35 cellular contexts compared by ENCODE assay signal in the genomic region with DNA sequence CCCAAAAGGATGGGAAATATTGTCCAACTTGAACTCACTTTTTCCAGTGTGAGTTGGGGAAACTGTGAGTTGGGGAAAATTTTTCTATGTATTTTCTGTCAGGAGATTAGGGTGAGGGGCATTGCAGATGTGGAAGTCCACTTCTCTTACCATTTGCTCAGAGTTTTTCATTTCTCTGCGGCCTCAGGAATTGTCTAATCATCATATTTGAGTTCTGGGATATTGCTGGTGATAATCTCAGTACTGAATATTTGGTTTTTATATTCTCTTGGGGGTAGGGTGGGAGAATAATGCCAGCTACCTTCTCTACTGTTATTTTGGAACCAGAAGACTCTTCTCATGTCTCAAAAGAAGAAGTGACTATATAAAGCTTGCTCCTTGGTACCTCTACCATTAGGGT.
"Had no signal": no experiment of that assay in that cellular context is flagged by ENCODE, and none has a peak within 500 bp of the region (broad histone marks: within the 10 kb centered on the region; RNA-seq: fewer than 3 reads in every experiment).

No MANE protein-coding gene starts in this region.

- DNase-seq: Kasumi-1, MG63, MM.1S, MV-4-11, NCI-H1048, NCI-H1092, NCI-H1092 treated with DMSO at 0.1 percent for 48 hours, NCI-H1105, NCI-H1105 treated with DMSO at 0.1 percent for 48 hours, NCI-H1417, NCI-H1417 treated with DMSO at 0.1 percent for 48 hours, NCI-H1436, NCI-H1436 treated with DMSO at 0.1 percent for 48 hours, NCI-H146, NCI-H1694, NCI-H1694 treated with DMSO at 0.1 percent for 48 hours, NCI-H187, NCI-H187 treated with DMSO at 0.1 percent for 48 hours, NCI-H1930, NCI-H2029, NCI-H2029 treated with DMSO at 0.1 percent for 48 hours, NCI-H2081, NCI-H2081 treated with DMSO at 0.1 percent for 48 hours, NCI-H2107, NCI-H2171, NCI-H2171 treated with DMSO at 0.1 percent for 48 hours, NCI-H2227 treated with DMSO at 0.1 percent for 48 hours, NCI-H226, NCI-H345, NCI-H446, NCI-H446 treated with DMSO at 0.1 percent for 48 hours, NCI-H510A, NCI-H510A treated with DMSO at 0.1 percent for 48 hours, NCI-H524, NCI-H524 treated with DMSO at 0.1 percent for 48 hours had no signal

- H3K4me3 ChIP-seq: MG63 had no signal

- H3K36me3 ChIP-seq: MG63 had no signal

- H3K27me3 ChIP-seq: MG63 had no signal

- H3K9me3 ChIP-seq: MG63 had no signal
